10 cellular contexts compared by ENCODE assay signal in the genomic region with DNA sequence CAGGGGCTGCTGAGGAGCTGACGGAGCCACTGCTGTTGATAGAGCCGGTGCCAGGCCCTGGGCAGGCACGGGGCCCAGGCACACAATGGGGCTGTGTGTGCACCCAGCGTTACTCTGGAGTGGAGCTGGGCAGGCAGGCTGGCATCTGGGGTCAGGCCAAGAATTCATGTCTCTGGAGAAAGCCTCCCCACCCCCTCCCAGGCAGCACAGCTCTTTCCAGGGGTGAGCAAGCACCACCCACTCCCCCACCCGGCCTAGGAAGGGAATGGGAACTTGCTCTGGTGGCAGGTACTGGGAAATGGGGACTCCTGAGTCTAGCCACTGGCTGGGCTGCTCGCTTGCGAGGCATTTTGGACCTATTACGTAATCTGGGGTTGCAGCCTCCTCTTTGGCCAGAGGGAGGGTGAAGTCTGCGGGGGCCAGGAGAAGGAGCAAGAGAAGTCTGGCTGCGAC. TPM values are rescaled to one million over a fixed set of nuclear protein-coding genes. Genes with fewer than 3 reads are reported as not detected.
DNase-seq lines count a peak whose midpoint lies in the region; ATAC-seq and TF ChIP-seq lines count a peak whose summit lies in the region.
"Had no signal": no experiment of that assay in that cellular context is flagged by ENCODE, and none has a peak within 500 bp of the region (broad histone marks: within the 10 kb centered on the region; RNA-seq: fewer than 3 reads in every experiment).

No MANE protein-coding gene starts in this region.

- H3K4me1 ChIP-seq in adipocyte (ENCODE audit: control insufficient read depth, insufficient read depth, low read length), result peaks cover 36% of the 10 kb centered on the region
- peaks cover 100% of the 10 kb centered on the region for H3K4me1 ChIP-seq in left ventricle myocardium inferior

- H3K9me3 ChIP-seq in adipocyte (ENCODE audit: control insufficient read depth, low read length) (no peaks in the 10 kb centered on the region), left ventricle myocardium inferior (replicated peaks) (no peaks in the 10 kb centered on the region)

- no peaks in the 10 kb centered on the region for H3K36me3 ChIP-seq in adipocyte (ENCODE audit: control insufficient read depth, insufficient read depth, low read length, severe bottlenecking)
- H3K36me3 ChIP-seq in left ventricle myocardium inferior, result no peaks in the 10 kb centered on the region

- DNase-seq in Daoy (ENCODE audit: low read depth) (peak; percentile 21), adipocyte (ENCODE audit: low read depth) (peak; percentile 45), left ventricle myocardium inferior (peak; percentile 80), retinal pigment epithelial cell (ENCODE audit: low read depth) (no peak), NCI-H128 (lab: John Stamatoyannopoulos, UW; ENCODE audit: unreplicated experiment) (no peak), DMS53 treated with DMSO at 0.1 percent for 48 hours (lab: John Stamatoyannopoulos, UW; ENCODE audit: unreplicated experiment) (no peak), DMS79 treated with DMSO at 0.1 percent for 48 hours (lab: John Stamatoyannopoulos, UW) (no peak)
- DNase-seq: DND-41, NCI-H187 had no signal

- no peak for ATAC-seq in GM21367 (IDR thresholded peaks at IDR 0.05; ENCODE audit: unreplicated experiment)

- no peak overlapping the region for H3K4me3 ChIP-seq in adipocyte (ENCODE audit: low read length)
- peak overlapping the region; percentile 22 for H3K4me3 ChIP-seq in left ventricle myocardium inferior
- H3K4me3 ChIP-seq in retinal pigment epithelial cell (ENCODE audit: low read length), result no peak overlapping the region

- peak overlapping the region; percentile 92 for H3K27ac ChIP-seq in left ventricle myocardium inferior (replicated peaks)

- no peaks in the 10 kb centered on the region for H3K27me3 ChIP-seq in adipocyte (replicated peaks; ENCODE audit: control insufficient read depth, insufficient read depth, low read length)
- no peaks in the 10 kb centered on the region for H3K27me3 ChIP-seq in left ventricle myocardium inferior (ENCODE audit: low read depth)

- intact Hi-C loops in left ventricle myocardium inferior (cut with micrococcal nuclease), result no loop called here

- H3K9ac ChIP-seq in adipocyte (ENCODE audit: low read length), result no peak overlapping the region

- TF ChIP-seq CTCF in left ventricle myocardium inferior (IDR thresholded peaks at IDR 0.05; ENCODE audit: borderline replicate concordance), result peak; percentile 20
- TF ChIP-seq CTCF in retinal pigment epithelial cell (conservative IDR thresholded peaks at IDR 0.05; ENCODE audit: low read depth, low read length), result peak; percentile 20

RNA-seq across cellular contexts. Expression of gene TFEB, which starts 22.7 kb away (rescaled TPM):
- total RNA-seq in Daoy (2014; rRNA removed; shearing (Covaris generic)), result 4.0 and 8.1 TPM in 2 replicates
- total RNA-seq in left ventricle myocardium inferior, result 39.9 TPM

RNA-seq across cellular contexts. Expression of gene PGC, which starts 34.5 kb away (rescaled TPM):
- not detected in 2 replicates for total RNA-seq in Daoy (2014; rRNA removed; shearing (Covaris generic))
- not detected for total RNA-seq in left ventricle myocardium inferior

Comparison
In these comparisons a context has a peak if more than half of its experiments do, and no peak if none do; other contexts are left out.
1. DNase-seq: peak in Daoy (single experiment), adipocyte (single experiment) and left ventricle myocardium inferior (single experiment); none in retinal pigment epithelial cell (single experiment), NCI-H128 (single experiment), DMS53 treated with DMSO at 0.1 percent for 48 hours (single experiment) and DMS79 treated with DMSO at 0.1 percent for 48 hours (single experiment).